In the genomic region with DNA sequence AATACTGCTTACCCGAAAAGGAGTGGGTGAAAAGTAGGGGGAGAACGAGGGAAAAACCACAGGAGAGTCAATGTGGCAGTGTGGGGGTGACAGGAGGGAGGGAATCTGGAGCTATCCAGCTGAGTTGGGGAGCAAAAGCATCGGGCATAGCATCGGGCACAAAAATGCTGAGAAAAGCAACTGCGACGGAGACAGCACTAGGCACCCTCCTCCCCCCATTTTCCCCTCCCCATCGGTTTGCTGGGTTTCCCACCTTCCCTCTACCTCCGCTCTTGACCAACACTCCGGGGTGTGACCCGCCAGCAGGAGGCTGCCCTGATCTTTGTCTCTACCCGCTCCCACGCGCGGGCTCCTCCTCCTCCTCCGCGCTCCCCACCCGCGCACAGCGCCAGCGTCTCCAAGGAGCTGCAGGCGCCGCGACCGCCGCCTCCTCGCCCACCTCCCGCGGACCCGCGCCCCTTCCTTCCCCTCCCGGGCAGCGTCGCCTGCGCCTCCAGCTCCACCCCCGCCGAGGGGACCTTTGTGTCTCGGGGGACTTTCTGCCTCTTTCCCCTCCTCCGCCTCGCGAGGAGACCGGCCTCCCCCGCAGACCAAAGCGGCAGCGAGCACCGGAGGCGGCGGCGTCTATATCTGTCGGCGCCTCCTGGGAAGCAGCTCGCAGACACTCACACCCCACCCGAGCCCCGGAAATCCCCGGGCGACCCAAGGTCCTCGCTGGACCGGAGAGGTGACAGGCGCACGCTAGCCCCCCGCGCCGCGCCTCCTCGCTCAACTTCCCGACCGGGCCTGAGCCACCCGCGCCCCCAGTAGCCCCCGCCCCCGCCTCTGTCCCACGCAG, we compare ENCODE assay signal across 1 cellular context.
TF ChIP-seq lines count a peak whose summit lies in the region.

No MANE protein-coding gene starts in this region.

TF ChIP-seq in HEK293, 187 proteins besides CTCF, POLR2A, EP300 and RAD21 (continued from another document and continues in another):
- TF ChIP-seq, protein P1, sequence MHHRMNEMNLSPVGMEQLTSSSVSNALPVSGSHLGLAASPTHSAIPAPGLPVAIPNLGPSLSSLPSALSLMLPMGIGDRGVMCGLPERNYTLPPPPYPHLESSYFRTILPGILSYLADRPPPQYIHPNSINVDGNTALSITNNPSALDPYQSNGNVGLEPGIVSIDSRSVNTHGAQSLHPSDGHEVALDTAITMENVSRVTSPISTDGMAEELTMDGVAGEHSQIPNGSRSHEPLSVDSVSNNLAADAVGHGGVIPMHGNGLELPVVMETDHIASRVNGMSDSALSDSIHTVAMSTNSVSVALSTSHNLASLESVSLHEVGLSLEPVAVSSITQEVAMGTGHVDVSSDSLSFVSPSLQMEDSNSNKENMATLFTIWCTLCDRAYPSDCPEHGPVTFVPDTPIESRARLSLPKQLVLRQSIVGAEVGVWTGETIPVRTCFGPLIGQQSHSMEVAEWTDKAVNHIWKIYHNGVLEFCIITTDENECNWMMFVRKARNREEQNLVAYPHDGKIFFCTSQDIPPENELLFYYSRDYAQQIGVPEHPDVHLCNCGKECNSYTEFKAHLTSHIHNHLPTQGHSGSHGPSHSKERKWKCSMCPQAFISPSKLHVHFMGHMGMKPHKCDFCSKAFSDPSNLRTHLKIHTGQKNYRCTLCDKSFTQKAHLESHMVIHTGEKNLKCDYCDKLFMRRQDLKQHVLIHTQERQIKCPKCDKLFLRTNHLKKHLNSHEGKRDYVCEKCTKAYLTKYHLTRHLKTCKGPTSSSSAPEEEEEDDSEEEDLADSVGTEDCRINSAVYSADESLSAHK (tag by site-specific recombination; IDR thresholded peaks at IDR 0.05) = no peak
- no peak for TF ChIP-seq ZNF221 (tag by site-specific recombination; IDR thresholded peaks at IDR 0.05; ENCODE audit: borderline replicate concordance)
- TF ChIP-seq, protein P2, sequence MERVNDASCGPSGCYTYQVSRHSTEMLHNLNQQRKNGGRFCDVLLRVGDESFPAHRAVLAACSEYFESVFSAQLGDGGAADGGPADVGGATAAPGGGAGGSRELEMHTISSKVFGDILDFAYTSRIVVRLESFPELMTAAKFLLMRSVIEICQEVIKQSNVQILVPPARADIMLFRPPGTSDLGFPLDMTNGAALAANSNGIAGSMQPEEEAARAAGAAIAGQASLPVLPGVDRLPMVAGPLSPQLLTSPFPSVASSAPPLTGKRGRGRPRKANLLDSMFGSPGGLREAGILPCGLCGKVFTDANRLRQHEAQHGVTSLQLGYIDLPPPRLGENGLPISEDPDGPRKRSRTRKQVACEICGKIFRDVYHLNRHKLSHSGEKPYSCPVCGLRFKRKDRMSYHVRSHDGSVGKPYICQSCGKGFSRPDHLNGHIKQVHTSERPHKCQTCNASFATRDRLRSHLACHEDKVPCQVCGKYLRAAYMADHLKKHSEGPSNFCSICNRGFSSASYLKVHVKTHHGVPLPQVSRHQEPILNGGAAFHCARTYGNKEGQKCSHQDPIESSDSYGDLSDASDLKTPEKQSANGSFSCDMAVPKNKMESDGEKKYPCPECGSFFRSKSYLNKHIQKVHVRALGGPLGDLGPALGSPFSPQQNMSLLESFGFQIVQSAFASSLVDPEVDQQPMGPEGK (tag by site-specific recombination; IDR thresholded peaks at IDR 0.05) = peak; percentile 87
- TF ChIP-seq ZNF112 (tag by site-specific recombination; IDR thresholded peaks at IDR 0.05) = no peak
- TF ChIP-seq MYNN (tag by site-specific recombination; IDR thresholded peaks at IDR 0.05; ENCODE audit: borderline replicate concordance) = no peak
- no peak for TF ChIP-seq ZNF677 (tag by site-specific recombination; IDR thresholded peaks at IDR 0.05)
- TF ChIP-seq ZNF24 (tag by site-specific recombination; IDR thresholded peaks at IDR 0.05) = no peak
- TF ChIP-seq ZNF521 (tag by site-specific recombination; IDR thresholded peaks at IDR 0.05) = no peak
- TF ChIP-seq KLF7 (tag by site-specific recombination; IDR thresholded peaks at IDR 0.05; ENCODE audit: borderline replicate concordance) = no peak
- peak; percentile 71; the same call in 1 of the 2 replicates for TF ChIP-seq ZNF2 (tag by site-specific recombination; IDR thresholded peaks at IDR 0.05)
- no peak; the same call in 1 of the 2 replicates for TF ChIP-seq KLF10 (tag by site-specific recombination; IDR thresholded peaks at IDR 0.05)
- TF ChIP-seq ZNF560 (tag by site-specific recombination; IDR thresholded peaks at IDR 0.05; ENCODE audit: borderline replicate concordance) = 0 out of 2 replicates have a peak, but pooled peaks have one; percentile 6
- TF ChIP-seq ZFP3 (tag by site-specific recombination; IDR thresholded peaks at IDR 0.05; ENCODE audit: low read depth) = no peak
- peak; percentile 81; the same call in 1 of the 2 replicates for TF ChIP-seq ZBTB17 (tag by site-specific recombination; IDR thresholded peaks at IDR 0.05)
- TF ChIP-seq, protein P3, sequence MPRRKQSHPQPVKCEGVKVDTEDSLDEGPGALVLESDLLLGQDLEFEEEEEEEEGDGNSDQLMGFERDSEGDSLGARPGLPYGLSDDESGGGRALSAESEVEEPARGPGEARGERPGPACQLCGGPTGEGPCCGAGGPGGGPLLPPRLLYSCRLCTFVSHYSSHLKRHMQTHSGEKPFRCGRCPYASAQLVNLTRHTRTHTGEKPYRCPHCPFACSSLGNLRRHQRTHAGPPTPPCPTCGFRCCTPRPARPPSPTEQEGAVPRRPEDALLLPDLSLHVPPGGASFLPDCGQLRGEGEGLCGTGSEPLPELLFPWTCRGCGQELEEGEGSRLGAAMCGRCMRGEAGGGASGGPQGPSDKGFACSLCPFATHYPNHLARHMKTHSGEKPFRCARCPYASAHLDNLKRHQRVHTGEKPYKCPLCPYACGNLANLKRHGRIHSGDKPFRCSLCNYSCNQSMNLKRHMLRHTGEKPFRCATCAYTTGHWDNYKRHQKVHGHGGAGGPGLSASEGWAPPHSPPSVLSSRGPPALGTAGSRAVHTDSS (tag by site-specific recombination; IDR thresholded peaks at IDR 0.05) = no peak
- TF ChIP-seq ZBTB21 (tag by site-specific recombination; IDR thresholded peaks at IDR 0.05) = no peak
- peak; percentile 89 for TF ChIP-seq ZEB2 (tag by site-specific recombination; IDR thresholded peaks at IDR 0.05)
- peak; percentile 97 for TF ChIP-seq ZNF335 (tag by site-specific recombination; conservative IDR thresholded peaks at IDR 0.05)
- no peak for TF ChIP-seq ZNF202 (tag by site-specific recombination; IDR thresholded peaks at IDR 0.05; ENCODE audit: borderline replicate concordance)
- no peak for TF ChIP-seq ZNF146 (tag by site-specific recombination; IDR thresholded peaks at IDR 0.05)
- TF ChIP-seq, protein P4, sequence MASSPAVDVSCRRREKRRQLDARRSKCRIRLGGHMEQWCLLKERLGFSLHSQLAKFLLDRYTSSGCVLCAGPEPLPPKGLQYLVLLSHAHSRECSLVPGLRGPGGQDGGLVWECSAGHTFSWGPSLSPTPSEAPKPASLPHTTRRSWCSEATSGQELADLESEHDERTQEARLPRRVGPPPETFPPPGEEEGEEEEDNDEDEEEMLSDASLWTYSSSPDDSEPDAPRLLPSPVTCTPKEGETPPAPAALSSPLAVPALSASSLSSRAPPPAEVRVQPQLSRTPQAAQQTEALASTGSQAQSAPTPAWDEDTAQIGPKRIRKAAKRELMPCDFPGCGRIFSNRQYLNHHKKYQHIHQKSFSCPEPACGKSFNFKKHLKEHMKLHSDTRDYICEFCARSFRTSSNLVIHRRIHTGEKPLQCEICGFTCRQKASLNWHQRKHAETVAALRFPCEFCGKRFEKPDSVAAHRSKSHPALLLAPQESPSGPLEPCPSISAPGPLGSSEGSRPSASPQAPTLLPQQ (tag by site-specific recombination; IDR thresholded peaks at IDR 0.05) = 0 out of 2 replicates have a peak, but pooled peaks have one; percentile 46
- TF ChIP-seq, protein P5, sequence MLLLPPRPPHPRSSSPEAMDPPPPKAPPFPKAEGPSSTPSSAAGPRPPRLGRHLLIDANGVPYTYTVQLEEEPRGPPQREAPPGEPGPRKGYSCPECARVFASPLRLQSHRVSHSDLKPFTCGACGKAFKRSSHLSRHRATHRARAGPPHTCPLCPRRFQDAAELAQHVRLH (tag by site-specific recombination; IDR thresholded peaks at IDR 0.05) = no peak
- no peak for TF ChIP-seq REPIN1 (tag by site-specific recombination; IDR thresholded peaks at IDR 0.05; ENCODE audit: low read depth)
- TF ChIP-seq ZBTB1 (tag by site-specific recombination; IDR thresholded peaks at IDR 0.05) = no peak
- TF ChIP-seq ZNF843 (tag by site-specific recombination; IDR thresholded peaks at IDR 0.05) = peak; percentile 37; the same call in 1 of the 2 replicates
- peak; percentile 9; the same call in 1 of the 2 replicates for TF ChIP-seq ZSCAN30 (tag by site-specific recombination; IDR thresholded peaks at IDR 0.05)
- TF ChIP-seq GLIS2 (tag by site-specific recombination; IDR thresholded peaks at IDR 0.05) = peak; percentile 99
- TF ChIP-seq SP2 (tag by site-specific recombination; IDR thresholded peaks at IDR 0.05) = peak; percentile 61
- peak; percentile 85 for TF ChIP-seq ZIC2 (tag by site-specific recombination; IDR thresholded peaks at IDR 0.05)
- TF ChIP-seq ZNF776 (tag by site-specific recombination; IDR thresholded peaks at IDR 0.05; ENCODE audit: borderline replicate concordance) = no peak
- peak; percentile 100 for TF ChIP-seq ZFHX2 (tag by site-specific recombination; conservative IDR thresholded peaks at IDR 0.05)
- peak; percentile 80 for TF ChIP-seq ZBTB8A (tag by site-specific recombination; IDR thresholded peaks at IDR 0.05)
- TF ChIP-seq SP3 (tag by site-specific recombination; IDR thresholded peaks at IDR 0.05) = peak; percentile 80
- TF ChIP-seq ZNF19 (tag by site-specific recombination; IDR thresholded peaks at IDR 0.05; ENCODE audit: low read depth) = no peak
- no peak for TF ChIP-seq ZNF211 (tag by site-specific recombination; IDR thresholded peaks at IDR 0.05; ENCODE audit: low read depth)
- TF ChIP-seq, protein P6, sequence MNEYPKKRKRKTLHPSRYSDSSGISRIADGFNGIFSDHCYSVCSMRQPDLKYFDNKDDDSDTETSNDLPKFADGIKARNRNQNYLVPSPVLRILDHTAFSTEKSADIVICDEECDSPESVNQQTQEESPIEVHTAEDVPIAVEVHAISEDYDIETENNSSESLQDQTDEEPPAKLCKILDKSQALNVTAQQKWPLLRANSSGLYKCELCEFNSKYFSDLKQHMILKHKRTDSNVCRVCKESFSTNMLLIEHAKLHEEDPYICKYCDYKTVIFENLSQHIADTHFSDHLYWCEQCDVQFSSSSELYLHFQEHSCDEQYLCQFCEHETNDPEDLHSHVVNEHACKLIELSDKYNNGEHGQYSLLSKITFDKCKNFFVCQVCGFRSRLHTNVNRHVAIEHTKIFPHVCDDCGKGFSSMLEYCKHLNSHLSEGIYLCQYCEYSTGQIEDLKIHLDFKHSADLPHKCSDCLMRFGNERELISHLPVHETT (tag by site-specific recombination; IDR thresholded peaks at IDR 0.05) = no peak; the same call in 1 of the 2 replicates
- TF ChIP-seq, protein P7, sequence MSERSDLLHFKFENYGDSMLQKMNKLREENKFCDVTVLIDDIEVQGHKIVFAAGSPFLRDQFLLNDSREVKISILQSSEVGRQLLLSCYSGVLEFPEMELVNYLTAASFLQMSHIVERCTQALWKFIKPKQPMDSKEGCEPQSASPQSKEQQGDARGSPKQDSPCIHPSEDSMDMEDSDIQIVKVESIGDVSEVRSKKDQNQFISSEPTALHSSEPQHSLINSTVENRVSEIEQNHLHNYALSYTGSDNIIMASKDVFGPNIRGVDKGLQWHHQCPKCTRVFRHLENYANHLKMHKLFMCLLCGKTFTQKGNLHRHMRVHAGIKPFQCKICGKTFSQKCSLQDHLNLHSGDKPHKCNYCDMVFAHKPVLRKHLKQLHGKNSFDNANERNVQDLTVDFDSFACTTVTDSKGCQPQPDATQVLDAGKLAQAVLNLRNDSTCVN (tag by site-specific recombination; optimal IDR thresholded peaks at IDR 0.05) = peak; percentile 97
- no peak for TF ChIP-seq ZNF558 (tag by site-specific recombination; IDR thresholded peaks at IDR 0.05)
- no peak for TF ChIP-seq ZNF133 (tag by site-specific recombination; IDR thresholded peaks at IDR 0.05)
- TF ChIP-seq, protein P8, sequence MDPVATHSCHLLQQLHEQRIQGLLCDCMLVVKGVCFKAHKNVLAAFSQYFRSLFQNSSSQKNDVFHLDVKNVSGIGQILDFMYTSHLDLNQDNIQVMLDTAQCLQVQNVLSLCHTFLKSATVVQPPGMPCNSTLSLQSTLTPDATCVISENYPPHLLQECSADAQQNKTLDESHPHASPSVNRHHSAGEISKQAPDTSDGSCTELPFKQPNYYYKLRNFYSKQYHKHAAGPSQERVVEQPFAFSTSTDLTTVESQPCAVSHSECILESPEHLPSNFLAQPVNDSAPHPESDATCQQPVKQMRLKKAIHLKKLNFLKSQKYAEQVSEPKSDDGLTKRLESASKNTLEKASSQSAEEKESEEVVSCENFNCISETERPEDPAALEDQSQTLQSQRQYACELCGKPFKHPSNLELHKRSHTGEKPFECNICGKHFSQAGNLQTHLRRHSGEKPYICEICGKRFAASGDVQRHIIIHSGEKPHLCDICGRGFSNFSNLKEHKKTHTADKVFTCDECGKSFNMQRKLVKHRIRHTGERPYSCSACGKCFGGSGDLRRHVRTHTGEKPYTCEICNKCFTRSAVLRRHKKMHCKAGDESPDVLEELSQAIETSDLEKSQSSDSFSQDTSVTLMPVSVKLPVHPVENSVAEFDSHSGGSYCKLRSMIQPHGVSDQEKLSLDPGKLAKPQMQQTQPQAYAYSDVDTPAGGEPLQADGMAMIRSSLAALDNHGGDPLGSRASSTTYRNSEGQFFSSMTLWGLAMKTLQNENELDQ (tag by site-specific recombination; IDR thresholded peaks at IDR 0.05; ENCODE audit: low read depth) = no peak
- TF ChIP-seq ZNF530 (tag by site-specific recombination; IDR thresholded peaks at IDR 0.05; ENCODE audit: low read depth) = no peak
- no peak for TF ChIP-seq ZNF174 (tag by site-specific recombination; IDR thresholded peaks at IDR 0.05)
- no peak for TF ChIP-seq ZNF701 (tag by site-specific recombination; IDR thresholded peaks at IDR 0.05)
- no peak for TF ChIP-seq GLI4 (tag by site-specific recombination; IDR thresholded peaks at IDR 0.05)
- TF ChIP-seq, protein P9, sequence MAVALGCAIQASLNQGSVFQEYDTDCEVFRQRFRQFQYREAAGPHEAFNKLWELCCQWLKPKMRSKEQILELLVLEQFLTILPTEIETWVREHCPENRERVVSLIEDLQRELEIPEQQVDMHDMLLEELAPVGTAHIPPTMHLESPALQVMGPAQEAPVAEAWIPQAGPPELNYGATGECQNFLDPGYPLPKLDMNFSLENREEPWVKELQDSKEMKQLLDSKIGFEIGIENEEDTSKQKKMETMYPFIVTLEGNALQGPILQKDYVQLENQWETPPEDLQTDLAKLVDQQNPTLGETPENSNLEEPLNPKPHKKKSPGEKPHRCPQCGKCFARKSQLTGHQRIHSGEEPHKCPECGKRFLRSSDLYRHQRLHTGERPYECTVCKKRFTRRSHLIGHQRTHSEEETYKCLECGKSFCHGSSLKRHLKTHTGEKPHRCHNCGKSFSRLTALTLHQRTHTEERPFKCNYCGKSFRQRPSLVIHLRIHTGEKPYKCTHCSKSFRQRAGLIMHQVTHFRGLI (tag by site-specific recombination; IDR thresholded peaks at IDR 0.05) = no peak
- TF ChIP-seq, protein P10, sequence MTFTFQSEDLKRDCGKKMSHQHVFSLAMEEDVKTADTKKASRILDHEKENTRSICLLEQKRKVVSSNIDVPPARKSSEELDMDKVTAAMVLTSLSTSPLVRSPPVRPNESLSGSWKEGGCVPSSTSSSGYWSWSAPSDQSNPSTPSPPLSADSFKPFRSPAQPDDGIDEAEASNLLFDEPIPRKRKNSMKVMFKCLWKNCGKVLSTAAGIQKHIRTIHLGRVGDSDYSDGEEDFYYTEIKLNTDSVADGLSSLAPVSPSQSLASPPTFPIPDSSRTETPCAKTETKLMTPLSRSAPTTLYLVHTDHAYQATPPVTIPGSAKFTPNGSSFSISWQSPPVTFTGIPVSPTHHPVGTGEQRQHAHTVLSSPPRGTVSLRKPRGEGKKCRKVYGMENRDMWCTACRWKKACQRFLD (tag by site-specific recombination; IDR thresholded peaks at IDR 0.05) = no peak
